27 cellular contexts compared by ENCODE assay signal in genomic region chr3:18344306-18345014, GRCh38.
A peak's percentile ranks its signal among the peaks of the same experiment; 100 is the strongest.
DNase-seq lines count a peak whose midpoint lies in the region; ATAC-seq and TF ChIP-seq lines count a peak whose summit lies in the region.
"Had no signal": no experiment of that assay in that cellular context is flagged by ENCODE, and none has a peak within 500 bp of the region (broad histone marks: within the 10 kb centered on the region; RNA-seq: fewer than 3 reads in every experiment).

No MANE protein-coding gene starts in this region.

- no peak for TF ChIP-seq CTCF in osteoblast (IDR thresholded peaks at IDR 0.05; ENCODE audit: extremely low read depth, low read depth, low read length)

- H3K9me3 Mint-ChIP-seq in activated naive CD4-positive, alpha-beta T cell treated with anti-CD3 and anti-CD28 coated beads, Interleukin-2, amount 50 U/mL, for 72 hours: no peaks in the 10 kb centered on the region
- H3K9me3 Mint-ChIP-seq: dendritic cell treated with granulocyte-macrophage colony-stimulating factor and Interleukin-4, amounts not matched to agents 40 ng/mL and 50 ng/mL, for 4 days; IgD-negative memory B cell; naive B cell had no signal

- H3K27me3 ChIP-seq in HUES64 (ENCODE audit: insufficient read depth, low read length) (no peaks in the 10 kb centered on the region), osteoblast (ENCODE audit: insufficient read depth, low read length) (no peaks in the 10 kb centered on the region)
- H3K27me3 ChIP-seq: BE2C, gastroesophageal sphincter, upper lobe of right lung had no signal

- H3K4me1 ChIP-seq in HUES64 (ENCODE audit: insufficient read depth, low read length) (peaks cover 83% of the 10 kb centered on the region), urinary bladder (ENCODE audit: insufficient read depth) (no peaks in the 10 kb centered on the region), osteoblast (ENCODE audit: insufficient read depth, low read length) (no peaks in the 10 kb centered on the region)
- H3K4me1 ChIP-seq: BE2C, gastroesophageal sphincter, upper lobe of right lung had no signal

- H3K36me3 Mint-ChIP-seq in activated naive CD4-positive, alpha-beta T cell treated with anti-CD3 and anti-CD28 coated beads, Interleukin-2, amount 50 U/mL, for 72 hours: peaks cover 6 to 19% of the 10 kb centered on the region in 2 donors
- H3K36me3 Mint-ChIP-seq: IgD-negative memory B cell had no signal

- peak overlapping the region in 1 of 2 donors; percentile 89 for H3K27ac Mint-ChIP-seq in activated naive CD4-positive, alpha-beta T cell treated with anti-CD3 and anti-CD28 coated beads, Interleukin-2, amount 50 U/mL, for 72 hours
- H3K27ac Mint-ChIP-seq: dendritic cell treated with granulocyte-macrophage colony-stimulating factor and Interleukin-4, amounts not matched to agents 40 ng/mL and 50 ng/mL, for 4 days; IgD-negative memory B cell had no signal

- peak overlapping the region; percentile 2; the same call in 1 of the 2 replicates for H3K4me3 ChIP-seq in HUES64 (ENCODE audit: low read length)
- no peak overlapping the region for H3K4me3 ChIP-seq in urinary bladder (ENCODE audit: low read depth, low read length)
- no peak overlapping the region for H3K4me3 ChIP-seq in osteoblast (ENCODE audit: insufficient read depth, low read length)
- H3K4me3 ChIP-seq: gastroesophageal sphincter, skin epidermis, upper lobe of right lung had no signal

- no peaks in the 10 kb centered on the region for H4K20me1 ChIP-seq in osteoblast (ENCODE audit: insufficient read depth, low read length)

- H3K36me3 ChIP-seq in HUES64 (ENCODE audit: insufficient read depth, low read length): peaks cover 6% of the 10 kb centered on the region; the same call in 1 of the 2 replicates
- H3K36me3 ChIP-seq in urinary bladder (ENCODE audit: insufficient read depth): peaks cover 1% of the 10 kb centered on the region
- no peaks in the 10 kb centered on the region for H3K36me3 ChIP-seq in osteoblast (ENCODE audit: insufficient read depth, low read length)
- H3K36me3 ChIP-seq: BE2C had no signal

- H3K9me3 ChIP-seq in HUES64 (ENCODE audit: insufficient read depth, low read depth, low read length) (no peaks in the 10 kb centered on the region), osteoblast (ENCODE audit: low read depth, low read length) (no peaks in the 10 kb centered on the region)
- H3K9me3 ChIP-seq: BE2C, Caco-2, gastroesophageal sphincter, upper lobe of right lung had no signal

- no peaks in the 10 kb centered on the region for H3K79me2 ChIP-seq in osteoblast (ENCODE audit: insufficient read depth, low read length)

- no peak overlapping the region for H3K4me2 ChIP-seq in osteoblast (ENCODE audit: insufficient read depth, low read length)

- DNase-seq in activated naive CD4-positive, alpha-beta T cell treated with anti-CD3 and anti-CD28 coated beads, Interleukin-2, amount 50 U/mL, for 72 hours (ENCODE audit: low spot score in 2 of 2): no peak
- DNase-seq in activated naive CD4-positive, alpha-beta T cell (lab: John Stamatoyannopoulos, UW): no peak
- DNase-seq in iPS DF 19.7 (ENCODE audit: low read depth, low spot score) (peak; percentile 85), osteoblast (ENCODE audit: insufficient read length, low spot score, missing footprints) (no peak)
- DNase-seq: activated CD4-positive, alpha-beta T cell treated with anti-CD3 and anti-CD28 coated beads, Interleukin-2, amount 50 U/mL, for 4 hours; activated CD8-positive, alpha-beta memory T cell treated with anti-CD3 and anti-CD28 coated beads, Interleukin-2, amount 50 U/mL, for 48 hours; activated gamma-delta T cell; anterior cingulate cortex; BE2C; DMS79; hypothalamus; naive B cell; NCI-H2107; occipital lobe; PC-3; T1000; upper lobe of right lung had no signal

- peak overlapping the region; percentile 22; the same call in 1 of the 2 replicates for H3K9ac ChIP-seq in HUES64 (ENCODE audit: low read depth, low read length)

- no peak overlapping the region for H2AFZ ChIP-seq in osteoblast (ENCODE audit: low read length)

- ATAC-seq in activated naive CD4-positive, alpha-beta T cell treated with anti-CD3 and anti-CD28 coated beads, Interleukin-2, amount 50 U/mL, for 72 hours: peak; percentile 6 to 20
- no peak for ATAC-seq in GM21786 (IDR thresholded peaks at IDR 0.05; ENCODE audit: unreplicated experiment)
- no peak for ATAC-seq in HG03565 (IDR thresholded peaks at IDR 0.05; ENCODE audit: unreplicated experiment)
- ATAC-seq: gastroesophageal sphincter, PC-3, Right ventricle myocardium inferior, upper lobe of right lung had no signal

- 13% methylated on average over 2 of the region's 4 CpGs for WGBS in HUES64
- 75% methylated on average over 4 of the region's 4 CpGs for WGBS in urinary bladder

- H3K27ac ChIP-seq in HUES64 (ENCODE audit: low read depth, low read length) (peak overlapping the region; percentile 88), urinary bladder (ENCODE audit: low read depth) (peak overlapping the region; percentile 10), osteoblast (ENCODE audit: low read depth, low read length) (no peak overlapping the region)
- H3K27ac ChIP-seq: gastroesophageal sphincter, skin epidermis, upper lobe of right lung had no signal

Comparison
In these comparisons a context has a peak if more than half of its experiments do, and no peak if none do; other contexts are left out.
1. ATAC-seq: peak in activated naive CD4-positive, alpha-beta T cell treated with anti-CD3 and anti-CD28 coated beads, Interleukin-2, amount 50 U/mL, for 72 hours (2 of 2); none in GM21786 (single experiment) and HG03565 (single experiment).